Comparison of ENCODE assay signal across 1 cellular context in the genomic region with DNA sequence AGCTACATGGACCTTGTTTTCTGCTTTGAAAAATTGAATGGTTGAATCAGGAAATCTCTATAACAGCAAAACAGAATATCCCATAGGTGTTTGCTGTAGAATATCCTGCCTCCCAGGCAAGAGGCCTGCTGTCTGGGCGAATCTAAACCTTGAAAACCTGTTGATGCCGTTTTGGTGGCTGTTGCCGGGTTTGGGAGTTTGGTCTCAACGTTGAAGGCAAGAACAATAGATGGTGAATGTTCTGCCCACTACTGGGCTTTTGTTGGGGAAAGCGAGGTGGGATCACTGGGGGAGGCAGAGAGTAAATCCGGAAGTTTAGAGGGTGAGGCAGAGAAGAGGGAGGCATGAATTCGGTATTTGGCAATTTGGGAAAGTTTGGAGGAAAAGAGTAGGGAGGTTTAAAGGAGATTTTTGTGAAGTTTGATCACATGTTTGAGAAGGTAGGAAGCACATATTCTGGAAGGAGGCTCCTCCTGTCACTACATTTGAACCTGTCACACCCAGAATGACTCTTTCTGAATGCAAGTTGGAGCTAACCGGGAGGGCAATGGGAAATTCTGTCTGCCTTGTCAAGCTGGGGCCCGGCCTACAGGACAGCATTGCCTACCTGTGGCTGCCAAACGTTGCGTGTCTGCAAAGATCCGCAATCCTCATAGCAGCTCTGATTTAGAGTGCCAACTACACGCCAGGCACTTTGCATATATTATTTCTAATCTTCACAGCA.
TF ChIP-seq lines count a peak whose summit lies in the region.

No MANE protein-coding gene starts in this region.

TF ChIP-seq in IMR-90, 13 proteins besides CTCF, POLR2A, EP300 and RAD21:
- TF ChIP-seq RFX5 (IDR thresholded peaks at IDR 0.05; ENCODE audit: low read depth, low read length) (no peak), CEBPB (IDR thresholded peaks at IDR 0.05; ENCODE audit: low read depth, low read length) (no peak)
